Comparison of ENCODE assay signal across 9 cellular contexts in the genomic region with DNA sequence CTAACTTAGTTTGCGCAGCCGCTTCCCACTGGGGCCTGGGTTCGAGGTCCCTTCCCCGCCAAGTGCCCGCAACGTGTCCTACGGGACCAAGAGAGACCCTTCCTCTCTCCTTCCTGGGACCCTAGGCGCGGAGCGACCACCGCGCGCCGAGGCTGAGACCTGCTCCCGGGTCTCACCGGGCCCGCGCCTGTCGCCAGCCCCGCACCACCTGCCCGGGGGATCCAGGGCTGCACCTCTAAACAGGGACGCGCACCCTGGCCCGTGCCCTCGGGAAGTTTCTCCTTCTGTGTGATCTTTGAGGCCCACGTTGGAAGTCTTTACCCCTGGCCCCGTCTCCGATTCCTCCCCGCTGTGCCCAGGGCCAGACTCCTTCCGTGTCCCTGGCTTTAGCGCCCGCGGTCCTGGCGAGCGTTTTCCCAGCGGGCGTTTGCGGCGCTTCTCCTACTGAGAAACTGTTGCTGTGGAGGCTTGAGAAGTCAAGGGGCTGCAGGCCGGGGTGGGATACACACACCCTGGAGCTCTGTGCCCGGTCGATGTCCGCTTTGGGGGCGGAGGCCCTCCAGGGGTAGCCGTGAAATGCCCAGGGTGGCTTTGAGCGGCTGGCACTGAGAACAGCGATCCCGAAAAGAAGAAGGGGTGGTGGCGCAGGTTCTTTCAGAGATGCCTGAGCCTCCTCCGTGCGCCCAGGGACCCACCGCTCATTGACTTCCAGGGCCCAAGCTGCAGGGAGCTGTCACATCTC. TPM values are rescaled to one million over a fixed set of nuclear protein-coding genes. Genes with fewer than 3 reads are reported as not detected.
DNase-seq lines count a peak whose midpoint lies in the region; ATAC-seq and TF ChIP-seq lines count a peak whose summit lies in the region.
"Had no signal": no experiment of that assay in that cellular context is flagged by ENCODE, and none has a peak within 500 bp of the region (broad histone marks: within the 10 kb centered on the region; RNA-seq: fewer than 3 reads in every experiment).

No MANE protein-coding gene starts in this region.

- no peaks in the 10 kb centered on the region for H3K9me2 ChIP-seq in MM.1S (replicated peaks; ENCODE audit: insufficient read depth, low read length)

- TF ChIP-seq CTCF in MM.1S (IDR thresholded peaks at IDR 0.05; ENCODE audit: low read length) = no peak
- TF ChIP-seq CTCF in dorsolateral prefrontal cortex (IDR thresholded peaks at IDR 0.05 in 54 of 56, conservative IDR thresholded peaks at IDR 0.05 in 2 of 56; ENCODE audit: low read depth in 1 of 56, partially characterized antibody in 56 of 56) = no peak
- no peak for TF ChIP-seq CTCF in tibial nerve (IDR thresholded peaks at IDR 0.05)

- WGBS in tibial nerve, 2 donors = 16 to 36% methylated on average over 20 to 52 of the region's 52 CpGs

- H3K27ac ChIP-seq in MM.1S (ENCODE audit: low read length) = no peak overlapping the region
- peak overlapping the region in 13 of 59 donors; percentile 3 to 72 (median 39) for H3K27ac ChIP-seq in dorsolateral prefrontal cortex
- no peak overlapping the region for H3K27ac ChIP-seq in mucosa of rectum (ENCODE audit: low read depth in 2 of 2, low read length in 2 of 2)
- no peak overlapping the region for H3K27ac ChIP-seq in tibial nerve

- H3K9ac ChIP-seq in MM.1S (ENCODE audit: low read length) (no peak overlapping the region), mucosa of rectum (ENCODE audit: low read depth in 1 of 2, low read length in 2 of 2) (no peak overlapping the region)

- H2AFZ ChIP-seq in MM.1S (ENCODE audit: low read length) = peak overlapping the region; percentile 63; the same call in 1 of the 2 replicates

- H3K4me2 ChIP-seq in MM.1S (ENCODE audit: low read depth, low read length) = peak overlapping the region; percentile 60; the same call in 1 of the 2 replicates

- no peaks in the 10 kb centered on the region for H3K4me1 ChIP-seq in MM.1S (ENCODE audit: low read length)
- peaks cover 3 to 7% of the 10 kb centered on the region in 2 donors for H3K4me1 ChIP-seq in mucosa of rectum (ENCODE audit: control insufficient read depth in 2 of 2, insufficient read depth in 2 of 2, low read length in 2 of 2)
- H3K4me1 ChIP-seq in tibial nerve = peaks cover 0 to 23% (median 0%) of the 10 kb centered on the region in 4 donors

- intact Hi-C loops in dorsolateral prefrontal cortex (cut with DNase I) = no loop called here

- DNase-seq in MM.1S (no peak), dorsolateral prefrontal cortex (no peak), tibial nerve (ENCODE audit: low spot score in 2 of 2) (no peak), COR-L47 (lab: John Stamatoyannopoulos, UW) (no peak)

- no peak for TF ChIP-seq EP300 in tibial nerve (IDR thresholded peaks at IDR 0.05)

- H4K20me1 ChIP-seq in MM.1S (ENCODE audit: insufficient read depth, low read length) = no peaks in the 10 kb centered on the region

- H3K27me3 ChIP-seq in MM.1S (replicated peaks; ENCODE audit: insufficient read depth, low read length) (no peaks in the 10 kb centered on the region), dorsolateral prefrontal cortex (peaks cover 0 to 25% (median 5%) of the 10 kb centered on the region in 45 donors), mucosa of rectum (ENCODE audit: control insufficient read depth in 2 of 2, insufficient read depth in 2 of 2, low read length in 2 of 2) (peaks cover 24 to 40% of the 10 kb centered on the region in 2 donors), tibial nerve (peaks cover 0 to 37% of the 10 kb centered on the region in 2 donors)

- no peaks in the 10 kb centered on the region for H3F3A ChIP-seq in MM.1S (ENCODE audit: insufficient read depth, low read length)

- ATAC-seq in GM21737 (IDR thresholded peaks at IDR 0.05; ENCODE audit: unreplicated experiment) (no peak), esophagus mucosa (no peak)
- ATAC-seq: HCT116 had no signal

- peak overlapping the region; percentile 56 for H3K4me3 ChIP-seq in MM.1S (ENCODE audit: low read length)
- peak overlapping the region; percentile 42 to 81 (median 66) for H3K4me3 ChIP-seq in dorsolateral prefrontal cortex
- peak overlapping the region; percentile 23 to 43 for H3K4me3 ChIP-seq in mucosa of rectum (ENCODE audit: low read length in 2 of 2)
- H3K4me3 ChIP-seq in tibial nerve = peak overlapping the region in 3 of 4 donors; percentile 20 to 57 (median 21)

- H3K9me3 ChIP-seq in MM.1S (replicated peaks; ENCODE audit: insufficient read depth, low read length) (no peaks in the 10 kb centered on the region), mucosa of rectum (ENCODE audit: control insufficient read depth in 2 of 2, low read length in 2 of 2) (no peaks in the 10 kb centered on the region), tibial nerve (no peaks in the 10 kb centered on the region)

- TF ChIP-seq POLR2A in tibial nerve (IDR thresholded peaks at IDR 0.05) = no peak

- no peaks in the 10 kb centered on the region for H3K79me2 ChIP-seq in MM.1S (ENCODE audit: low read length)

- H3K36me3 ChIP-seq in MM.1S (replicated peaks; ENCODE audit: insufficient read depth, low read length) (no peaks in the 10 kb centered on the region), mucosa of rectum (ENCODE audit: control insufficient read depth in 2 of 2, insufficient read depth in 2 of 2, low read length in 2 of 2) (no peaks in the 10 kb centered on the region), tibial nerve (no peaks in the 10 kb centered on the region)

RNA-seq across cellular contexts. Expression of gene PLPP4, which starts 0.6 kb away (rescaled TPM):
- total RNA-seq in dorsolateral prefrontal cortex (10 to 100 TPM in 68 of 120 experiments, 1 to 10 TPM in 52; 4.7 to 31.8 (median 10.5) TPM), tibial nerve (not detected), esophagus mucosa (not detected)
- total RNA-seq: activated T-helper 1 cell treated with anti-CD3 and anti-CD28 coated beads, Interleukin-12 subunit alpha, Interleukin-12 subunit beta, Interleukin-2, Interleukin-4 antibody, amounts not matched to agents 30 ng/mL and 10 ng/mL and 1 ng/mL, durations not matched to agents 14 hours and 24 hours and 36 hours had no signal
